13 cellular contexts compared by ENCODE assay signal in genomic region chr1:154403983-154404382, GRCh38. TPM values are rescaled to one million over a fixed set of nuclear protein-coding genes. Genes with fewer than 3 reads are reported as not detected.
DNase-seq lines count a peak whose midpoint lies in the region; ATAC-seq and TF ChIP-seq lines count a peak whose summit lies in the region.
"Had no signal": no experiment of that assay in that cellular context is flagged by ENCODE, and none has a peak within 500 bp of the region (broad histone marks: within the 10 kb centered on the region; RNA-seq: fewer than 3 reads in every experiment).

No MANE protein-coding gene starts in this region.

- no peak for TF ChIP-seq CTCF in MCF 10A (IDR thresholded peaks at IDR 0.05; ENCODE audit: unreplicated experiment)
- no peak for TF ChIP-seq CTCF in breast epithelium (IDR thresholded peaks at IDR 0.05)
- no peak for TF ChIP-seq CTCF in liver (IDR thresholded peaks at IDR 0.05; ENCODE audit: low read depth, low read length, missing input control)
- TF ChIP-seq CTCF in neural progenitor cell (IDR thresholded peaks at IDR 0.05): no peak

- 90% methylated on average over 3 of the region's 3 CpGs for WGBS in liver

- BruUV-seq in MCF 10A (replicated peaks; lab: Mats Ljungman, UMichigan): no TSS peak

- TF ChIP-seq POLR2A in breast epithelium (IDR thresholded peaks at IDR 0.05): no peak

- in situ Hi-C loops in G401 (cut with HindIII; ENCODE audit: low sequenced_read_pairs): no loop called here

- POLR2A ChIA-PET in MCF 10A (lab: Yijun Ruan, JAX): interaction anchor here (0.5 to 25.8 kb wide), 6 partner anchors 12 to 125 kb away, joined by 3 to 1077 read pairs (median 10); partner anchors contain the start of gene ATP8B2

- H3K9me3 Mint-ChIP-seq in MCF 10A (ENCODE audit: unreplicated experiment): no peaks in the 10 kb centered on the region
- no peaks in the 10 kb centered on the region for H3K9me3 Mint-ChIP-seq in neural progenitor cell
- H3K9me3 Mint-ChIP-seq: stimulated activated naive CD8-positive, alpha-beta T cell treated with anti-CD3 and anti-CD28 coated beads, Interleukin-15, Interleukin-2, amounts not matched to agents 100 ng/mL and 50 ng/mL, for 24 hours had no signal

- no peaks in the 10 kb centered on the region for H3K27me3 ChIP-seq in breast epithelium
- H3K27me3 ChIP-seq in liver (ENCODE audit: control insufficient read depth in 4 of 4, insufficient read depth in 4 of 4, low read length in 3 of 4): no peaks in the 10 kb centered on the region
- peaks cover 65% of the 10 kb centered on the region for H3K27me3 ChIP-seq in neural progenitor cell
- H3K27me3 ChIP-seq: dorsolateral prefrontal cortex had no signal

- no peak overlapping the region for H2AFZ ChIP-seq in neural progenitor cell (replicated peaks)

- no peak overlapping the region for H3K9ac ChIP-seq in liver (ENCODE audit: low read depth in 1 of 2, low read length in 2 of 2)
- H3K9ac ChIP-seq in neural progenitor cell: no peak overlapping the region

- H3K36me3 ChIP-seq in breast epithelium (no peaks in the 10 kb centered on the region), liver (ENCODE audit: control insufficient read depth in 4 of 4, insufficient read depth in 3 of 4, low read depth in 1 of 4, low read length in 3 of 4) (no peaks in the 10 kb centered on the region), neural progenitor cell (no peaks in the 10 kb centered on the region)

- H3K9me3 ChIP-seq in breast epithelium: no peaks in the 10 kb centered on the region
- no peaks in the 10 kb centered on the region for H3K9me3 ChIP-seq in T-helper 17 cell (ENCODE audit: control insufficient read depth, low read length, poor library complexity, severe bottlenecking)
- H3K9me3 ChIP-seq in liver (ENCODE audit: control insufficient read depth in 4 of 4, low read length in 3 of 4): no peaks in the 10 kb centered on the region
- no peaks in the 10 kb centered on the region for H3K9me3 ChIP-seq in neural progenitor cell (ENCODE audit: low read depth)

- H3K27me3 Mint-ChIP-seq in MCF 10A (ENCODE audit: insufficient read depth, unreplicated experiment): no peaks in the 10 kb centered on the region
- no peaks in the 10 kb centered on the region for H3K27me3 Mint-ChIP-seq in T-helper 17 cell
- peaks cover 33% of the 10 kb centered on the region for H3K27me3 Mint-ChIP-seq in neural progenitor cell (ENCODE audit: insufficient read depth, low read depth)
- H3K27me3 Mint-ChIP-seq: stimulated activated naive CD8-positive, alpha-beta T cell treated with anti-CD3 and anti-CD28 coated beads, Interleukin-15, Interleukin-2, amounts not matched to agents 100 ng/mL and 50 ng/mL, for 24 hours had no signal

- H3K27ac Mint-ChIP-seq in MCF 10A (ENCODE audit: low read depth, unreplicated experiment): peak overlapping the region; percentile 96
- H3K27ac Mint-ChIP-seq in T-helper 17 cell: peak overlapping the region; percentile 98
- no peak overlapping the region for H3K27ac Mint-ChIP-seq in neural progenitor cell
- H3K27ac Mint-ChIP-seq: stimulated activated naive CD8-positive, alpha-beta T cell treated with anti-CD3 and anti-CD28 coated beads, Interleukin-15, Interleukin-2, amounts not matched to agents 100 ng/mL and 50 ng/mL, for 24 hours had no signal

- peaks cover 5 to 23% of the 10 kb centered on the region in 2 donors for H3K4me1 ChIP-seq in breast epithelium
- H3K4me1 ChIP-seq in liver (ENCODE audit: control insufficient read depth in 4 of 4, insufficient read depth in 4 of 4, low read length in 3 of 4): peaks cover 0 to 29% (median 12%) of the 10 kb centered on the region in 4 donors
- H3K4me1 ChIP-seq in neural progenitor cell: peaks cover 8% of the 10 kb centered on the region

- no peak overlapping the region for H3K4me2 ChIP-seq in neural progenitor cell

- DNase-seq in MCF 10A (ENCODE audit: unreplicated experiment) (no peak), breast epithelium (ENCODE audit: low spot score in 2 of 2) (no peak), T-helper 17 cell (no peak), SHP77 (lab: John Stamatoyannopoulos, UW) (no peak), G401 (ENCODE audit: low spot score) (no peak), hippocampal formation (lab: John Stamatoyannopoulos, UW) (no peak), neural progenitor cell (ENCODE audit: low spot score) (no peak)
- DNase-seq: dorsolateral prefrontal cortex, GOT3, NCI-H2029, NCI-H446 treated with DMSO at 0.1 percent for 48 hours had no signal

- no peaks in the 10 kb centered on the region for H3K79me2 ChIP-seq in neural progenitor cell (ENCODE audit: low read depth)

- no peak overlapping the region for H3K4me3 ChIP-seq in breast epithelium
- H3K4me3 ChIP-seq in liver (ENCODE audit: low read depth in 1 of 3, low read length in 3 of 3): no peak overlapping the region
- H3K4me3 ChIP-seq in neural progenitor cell: no peak overlapping the region

- H4K20me1 ChIP-seq in neural progenitor cell (ENCODE audit: low read depth): no peaks in the 10 kb centered on the region

- intact Hi-C loops in MCF 10A (cut with micrococcal nuclease): no loop called here
- intact Hi-C loops in breast epithelium (cut with DNase I; ENCODE audit: low total_unique reads): no loop called here

- H3F3A ChIP-seq in neural progenitor cell (ENCODE audit: low read depth): peaks cover 13% of the 10 kb centered on the region

- H3K4me3 Mint-ChIP-seq in MCF 10A (ENCODE audit: unreplicated experiment) (no peak overlapping the region), T-helper 17 cell (peak overlapping the region; percentile 98), neural progenitor cell (no peak overlapping the region)

- ATAC-seq in T-helper 17 cell: no peak

- TF ChIP-seq RAD21 in liver (IDR thresholded peaks at IDR 0.05): no peak

- CTCF ChIA-PET in MCF 10A (lab: Yijun Ruan, JAX): interaction anchor here (0.6 to 1.7 kb wide), 12 partner anchors 8 to 621 kb away, joined by 3 to 7 read pairs (median 4); no protein-coding TSS in a partner anchor

- H3K36me3 Mint-ChIP-seq in MCF 10A (ENCODE audit: insufficient read depth, unreplicated experiment) (peaks cover 15% of the 10 kb centered on the region), T-helper 17 cell (ENCODE audit: low read depth) (peaks cover 2% of the 10 kb centered on the region), neural progenitor cell (no peaks in the 10 kb centered on the region)

- H3K4me1 Mint-ChIP-seq in MCF 10A (ENCODE audit: insufficient read depth, unreplicated experiment) (peaks cover 26% of the 10 kb centered on the region), T-helper 17 cell (peaks cover 50% of the 10 kb centered on the region), neural progenitor cell (peaks cover 9% of the 10 kb centered on the region)

- peak overlapping the region in 1 of 2 donors; percentile 96 for H3K27ac ChIP-seq in breast epithelium
- H3K27ac ChIP-seq in liver (ENCODE audit: low read depth in 1 of 2, low read length in 2 of 2): peak overlapping the region; percentile 99 to 100
- H3K27ac ChIP-seq in neural progenitor cell: no peak overlapping the region

TF ChIP-seq in liver, 16 proteins besides CTCF, POLR2A, EP300 and RAD21:
- TF ChIP-seq JUND (IDR thresholded peaks at IDR 0.05): no peak
- TF ChIP-seq HNF4G (IDR thresholded peaks at IDR 0.05): no peak
- no peak for TF ChIP-seq RXRA (IDR thresholded peaks at IDR 0.05)
- no peak for TF ChIP-seq REST (IDR thresholded peaks at IDR 0.05)
- TF ChIP-seq MAX (IDR thresholded peaks at IDR 0.05): no peak
- TF ChIP-seq TAF1 (conservative IDR thresholded peaks at IDR 0.05): no peak
- TF ChIP-seq GABPA (IDR thresholded peaks at IDR 0.05 in 1 of 2, conservative IDR thresholded peaks at IDR 0.05 in 1 of 2): no peak
- TF ChIP-seq SP1 (IDR thresholded peaks at IDR 0.05): no peak

RNA-seq across cellular contexts. Expression of gene IL6R, which starts 1.2 kb away (rescaled TPM):
- total RNA-seq in MCF 10A (2022): 22.8 and 41.0 TPM in 2 replicates
- 10 to 100 TPM; 23.6 to 26.8 (median 24.0) TPM for total RNA-seq in breast epithelium
- total RNA-seq in T-helper 17 cell: 10 to 100 TPM; 72.8 to 79.0 TPM
- 10 to 100 TPM; 47.0 to 67.6 TPM for total RNA-seq in liver
- polyA plus RNA-seq in liver: 10 to 100 TPM; 18.8 to 23.6 TPM
- 4.7 and 44.7 TPM in 2 replicates for total RNA-seq in G401 (2014; rRNA removed; shearing (Covaris generic))
- 0.09 TPM in 1 of 2 replicates, not detected in the other for total RNA-seq in neural progenitor cell (ENCODE audit: low replicate concordance)
